8 cellular contexts compared by ENCODE assay signal in the genomic region with DNA sequence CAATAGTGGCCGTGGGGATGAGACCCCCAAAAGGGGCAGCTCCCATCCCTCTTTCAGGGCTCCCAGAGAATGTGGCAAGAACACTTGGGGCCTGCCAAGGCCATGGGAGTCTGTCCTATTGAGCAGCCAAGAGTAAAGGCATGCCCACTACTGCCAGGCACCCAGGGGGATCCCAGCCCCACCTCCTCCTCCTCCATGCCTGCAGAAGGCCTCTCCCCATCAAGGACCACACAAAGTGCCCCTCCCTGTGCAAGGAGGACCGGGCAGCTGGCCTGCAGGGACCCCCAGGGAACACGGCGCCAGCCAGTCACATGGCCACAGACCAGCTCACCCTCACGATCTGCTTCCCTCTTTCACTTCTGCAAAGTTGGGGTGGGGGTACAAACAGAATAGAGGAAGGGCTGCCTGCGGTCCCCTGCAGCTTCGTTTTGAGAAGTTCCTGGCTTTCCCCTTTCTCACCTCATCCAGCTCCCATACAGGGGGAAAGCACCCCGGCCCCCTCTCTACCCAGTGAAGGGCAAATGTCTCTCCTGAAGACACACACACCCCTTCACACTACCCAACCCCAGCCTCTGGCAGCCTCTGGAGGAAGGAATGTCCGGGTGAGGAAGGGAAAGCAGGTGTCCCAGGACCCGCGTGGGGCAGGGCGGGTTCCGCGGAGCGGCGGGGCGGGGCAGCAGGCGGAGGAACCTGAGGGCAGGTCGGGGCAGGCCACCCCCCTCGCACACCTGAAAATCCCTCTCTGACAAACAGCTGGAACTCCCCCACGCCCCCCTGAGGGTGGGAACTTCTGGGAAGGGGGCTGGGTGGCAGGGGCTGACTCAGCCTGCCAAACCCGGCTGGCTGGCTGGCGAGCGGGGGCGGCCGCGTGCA. TPM values are rescaled to one million over a fixed set of nuclear protein-coding genes. Genes with fewer than 3 reads are reported as not detected.
A peak's percentile ranks its signal among the peaks of the same experiment; 100 is the strongest.
DNase-seq lines count a peak whose midpoint lies in the region; ATAC-seq, FAIRE-seq and TF ChIP-seq lines count a peak whose summit lies in the region.

No MANE protein-coding gene starts in this region.

- peak; percentile 31 for ATAC-seq in GM19351 (IDR thresholded peaks at IDR 0.05; ENCODE audit: unreplicated experiment)

- peaks cover 7% of the 10 kb centered on the region for H3K4me1 ChIP-seq in iPS-15b (ENCODE audit: control insufficient read depth, insufficient read depth, low read length)
- peaks cover 3 to 13% of the 10 kb centered on the region in 2 donors for H3K4me1 ChIP-seq in small intestine (ENCODE audit: control insufficient read depth in 2 of 2, insufficient read depth in 1 of 2, low read depth in 1 of 2, low read length in 1 of 2)

- 1 to 2% (median 1%) methylated on average over 21 to 27 of the region's 27 CpGs for WGBS in small intestine, 3 donors

- H3K9ac ChIP-seq in iPS-15b (ENCODE audit: low read depth, low read length) = no peak overlapping the region

- POLR2A ChIA-PET in AG04449 (lab: Yijun Ruan, JAX) = interaction anchor here (0.5 to 1.3 kb wide), 4 partner anchors 12 to 62 kb away, joined by 3 to 5 read pairs (median 4); a partner anchor contains a TSS

- peak; percentile 60 for TF ChIP-seq CTCF in AG04449 (IDR thresholded peaks at IDR 0.05; ENCODE audit: insufficient read depth, low read length, missing control alignments)
- TF ChIP-seq CTCF in astrocyte of the cerebellum (IDR thresholded peaks at IDR 0.05; ENCODE audit: low read depth, low read length, missing control alignments) = peak; percentile 21

- DNase-seq in AG04449 (ENCODE audit: low read depth, low spot score) = no peak
- DNase-seq in HTR-8/SVneo (ENCODE audit: insufficient read length, low spot score) = peak; percentile 68
- peak; percentile 41 for DNase-seq in T1000 (lab: John Stamatoyannopoulos, UW)
- no peak for DNase-seq in astrocyte of the cerebellum (ENCODE audit: low read depth)
- peak; percentile 71 for DNase-seq in small intestine
- no peak for DNase-seq in NCI-H187 (lab: John Stamatoyannopoulos, UW)

- H3K36me3 ChIP-seq in iPS-15b (ENCODE audit: control insufficient read depth, insufficient read depth, low read length) = peaks cover 10% of the 10 kb centered on the region
- peaks cover 3 to 4% of the 10 kb centered on the region in 2 donors for H3K36me3 ChIP-seq in small intestine (ENCODE audit: control insufficient read depth in 2 of 2, insufficient read depth in 2 of 2, low read length in 2 of 2)

- peak overlapping the region in 1 of 2 donors; percentile 13 for H3K27ac ChIP-seq in small intestine (ENCODE audit: low read depth in 1 of 2, low read length in 1 of 2)

- in situ Hi-C loops in astrocyte of the cerebellum (cut with HindIII; ENCODE audit: low sequenced_read_pairs) = no loop called here

- CTCF ChIA-PET in AG04449 (lab: Yijun Ruan, JAX) = interaction anchor here (0.7 to 11.9 kb wide), 18 partner anchors 9 to 147 kb away, joined by 3 to 143 read pairs (median 4); a partner anchor contains a TSS

- H3K9me3 ChIP-seq in iPS-15b (ENCODE audit: control insufficient read depth, insufficient read depth, low read length) (no peaks in the 10 kb centered on the region), small intestine (ENCODE audit: control insufficient read depth, low read depth) (no peaks in the 10 kb centered on the region)

- H3K27me3 ChIP-seq in iPS-15b (ENCODE audit: control insufficient read depth, insufficient read depth, low read length) = peaks cover 3% of the 10 kb centered on the region
- no peaks in the 10 kb centered on the region for H3K27me3 ChIP-seq in small intestine (ENCODE audit: control insufficient read depth in 2 of 2, insufficient read depth in 2 of 2, low read length in 2 of 2)

- H3K4me3 ChIP-seq in AG04449 (ENCODE audit: low read depth, low read length) = peak overlapping the region; percentile 77
- H3K4me3 ChIP-seq in astrocyte of the cerebellum (ENCODE audit: low read depth, low read length) = peak overlapping the region; percentile 78
- peak overlapping the region; percentile 54 for H3K4me3 ChIP-seq in iPS-15b (ENCODE audit: low read depth, low read length)
- peak overlapping the region; percentile 75 to 85 for H3K4me3 ChIP-seq in small intestine (ENCODE audit: low read depth in 1 of 2, low read length in 2 of 2)

- FAIRE-seq in HTR-8/SVneo (lab: Jason Lieb, UNC) (peak; percentile 83), small intestine (lab: Jason Lieb, UNC) (no peak)

RNA-seq across cellular contexts. Expression of a gene that starts 2.0 kb away (rescaled TPM):
- polyA plus RNA-seq in small intestine = 10 to 100 TPM; 14.1 to 25.7 (median 17.4) TPM

RNA-seq across cellular contexts. Expression of a gene that starts 17.3 kb away (rescaled TPM):
- 1 to 10 TPM in 2 of 3 donors, not detected in 1; 5.0 to 6.2 TPM for polyA plus RNA-seq in small intestine

RNA-seq across cellular contexts. Expression of a gene that starts 18.5 kb away (rescaled TPM):
- polyA plus RNA-seq in small intestine = 1 to 10 TPM in 1 of 3 donors, under 1 TPM in 2; 0.54 to 2.1 (median 0.67) TPM

RNA-seq across cellular contexts. Expression of a gene that starts 53.0 kb away (rescaled TPM):
- 10 to 100 TPM in 1 of 3 donors, 1 to 10 TPM in 2; 2.2 to 51.6 (median 2.7) TPM for polyA plus RNA-seq in small intestine

RNA-seq across cellular contexts. Expression of a gene that starts 53.3 kb away (rescaled TPM):
- polyA plus RNA-seq in small intestine = 10 to 100 TPM; 27.2 to 39.6 (median 34.0) TPM

Comparison
In these comparisons a context has a peak if more than half of its experiments do, and no peak if none do; other contexts are left out.
1. DNase-seq: peak in HTR-8/SVneo (single experiment), T1000 (single experiment) and small intestine (single experiment); none in AG04449 (single experiment), astrocyte of the cerebellum (single experiment) and NCI-H187 (0 of 2).
2. Peak in every context shown above with its lines, with median percentiles within 50 percentile points of each other: H3K4me3 ChIP-seq.